Comparison of ENCODE assay signal across 18 cellular contexts in genomic region chr21:42242611-42243010, GRCh38.
"Had no signal": no experiment of that assay in that cellular context is flagged by ENCODE, and none has a peak within 500 bp of the region (broad histone marks: within the 10 kb centered on the region; RNA-seq: fewer than 3 reads in every experiment).

No MANE protein-coding gene starts in this region.

- H3K4me3 Mint-ChIP-seq: activated T-helper 17 cell treated with anti-CD3 and anti-CD28 coated beads, Interleukin-2, amount 50 U/mL, for 72 hours; endodermal cell; nephron; stimulated activated naive CD8-positive, alpha-beta T cell treated with anti-CD3 and anti-CD28 coated beads, Interleukin-15, Interleukin-2, amounts not matched to agents 100 ng/mL and 50 ng/mL, for 24 hours had no signal

- H3K9me3 ChIP-seq: ascending aorta, breast epithelium, gastroesophageal sphincter, left lung, suprapubic skin, upper lobe of left lung had no signal

- H3K4me1 ChIP-seq: ascending aorta, breast epithelium had no signal

- H3K27ac ChIP-seq: ascending aorta, breast epithelium, gastroesophageal sphincter, left lung, skin epidermis, suprapubic skin, upper lobe of left lung had no signal

- H3K27me3 Mint-ChIP-seq: activated T-helper 17 cell treated with anti-CD3 and anti-CD28 coated beads, Interleukin-2, amount 50 U/mL, for 72 hours; stimulated activated naive CD8-positive, alpha-beta T cell treated with anti-CD3 and anti-CD28 coated beads, Interleukin-15, Interleukin-2, amounts not matched to agents 100 ng/mL and 50 ng/mL, for 24 hours had no signal

- ATAC-seq: activated T-helper 17 cell treated with anti-CD3 and anti-CD28 coated beads, Interleukin-2, amount 50 U/mL, for 72 hours; gastroesophageal sphincter; left lung; right cardiac atrium had no signal

- H3K27me3 ChIP-seq: ascending aorta, breast epithelium, gastroesophageal sphincter, left lung, suprapubic skin, upper lobe of left lung had no signal

- H3K9me3 Mint-ChIP-seq: activated T-helper 17 cell treated with anti-CD3 and anti-CD28 coated beads, Interleukin-2, amount 50 U/mL, for 72 hours; endodermal cell; nephron; stimulated activated naive CD8-positive, alpha-beta T cell treated with anti-CD3 and anti-CD28 coated beads, Interleukin-15, Interleukin-2, amounts not matched to agents 100 ng/mL and 50 ng/mL, for 24 hours had no signal

- H3K36me3 ChIP-seq: ascending aorta, breast epithelium, gastroesophageal sphincter, left lung, suprapubic skin, upper lobe of left lung had no signal

- DNase-seq: activated naive CD4-positive, alpha-beta T cell treated with Interleukin-2 at 50 U/mL for 16 hours; endodermal cell; islet precursor cell; occipital lobe; right cardiac atrium; stimulated activated CD4-positive, alpha-beta T cell treated with anti-CD3 and anti-CD28 coated beads, Interleukin-4, amount 100 ng/mL, for 4 hours; stimulated activated CD8-positive, alpha-beta memory T cell treated with anti-CD3 and anti-CD28 coated beads, Interleukin-4, amount 100 ng/mL, for 48 hours; upper lobe of left lung had no signal

- H3K4me3 ChIP-seq: ascending aorta, breast epithelium, gastroesophageal sphincter, left lung, skin epidermis, suprapubic skin, upper lobe of left lung had no signal

- H3K4me1 Mint-ChIP-seq: endodermal cell had no signal

- H3K27ac Mint-ChIP-seq: activated T-helper 17 cell treated with anti-CD3 and anti-CD28 coated beads, Interleukin-2, amount 50 U/mL, for 72 hours; endodermal cell; nephron; progenitor cell of endocrine pancreas; stimulated activated naive CD8-positive, alpha-beta T cell treated with anti-CD3 and anti-CD28 coated beads, Interleukin-15, Interleukin-2, amounts not matched to agents 100 ng/mL and 50 ng/mL, for 24 hours had no signal
